Comparison of ENCODE assay signal across 21 cellular contexts in the genomic region with DNA sequence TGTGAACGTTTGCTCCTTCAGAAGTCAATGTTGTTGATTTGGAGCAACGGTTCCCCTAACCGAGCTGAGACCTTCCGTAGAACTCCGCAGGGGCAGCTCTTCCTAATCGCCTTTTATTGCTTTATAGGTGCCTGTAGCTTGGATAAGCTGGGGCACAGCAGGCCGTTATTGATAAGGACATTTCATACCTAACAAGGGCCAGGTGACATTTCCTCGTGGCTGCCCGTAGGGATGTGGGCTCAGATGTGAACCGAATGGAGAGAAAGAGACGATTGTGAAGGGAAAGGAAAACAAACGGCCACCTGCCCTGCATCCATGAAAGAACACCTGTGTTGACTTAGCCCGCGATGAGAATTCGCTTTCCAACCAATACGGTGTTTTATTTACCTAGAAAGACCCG. TPM values are rescaled to one million over a fixed set of nuclear protein-coding genes. Genes with fewer than 3 reads are reported as not detected.
DNase-seq lines count a peak whose midpoint lies in the region; FAIRE-seq and TF ChIP-seq lines count a peak whose summit lies in the region.
"Had no signal": no experiment of that assay in that cellular context is flagged by ENCODE, and none has a peak within 500 bp of the region (broad histone marks: within the 10 kb centered on the region; RNA-seq: fewer than 3 reads in every experiment).

No MANE protein-coding gene starts in this region.

- TF ChIP-seq CTCF in sigmoid colon (IDR thresholded peaks at IDR 0.05): no peak

- H3K27ac ChIP-seq in sigmoid colon: no peak overlapping the region
- H3K27ac ChIP-seq: brain microvascular endothelial cell, coronary artery, parathyroid adenoma, RWPE1, thyroid gland had no signal

- DNase-seq in DMS53 treated with DMSO at 0.1 percent for 48 hours (lab: John Stamatoyannopoulos, UW; ENCODE audit: unreplicated experiment) (peak; percentile 57), NCI-H2029 treated with DMSO at 0.1 percent for 48 hours (lab: John Stamatoyannopoulos, UW) (peak; percentile 76), NCI-H774 (lab: John Stamatoyannopoulos, UW) (peak; percentile 96), sigmoid colon (peak; percentile 21), H54 (ENCODE audit: insufficient read length, low spot score) (no peak)
- no peak for DNase-seq in activated CD8-positive, alpha-beta memory T cell treated with anti-CD3 and anti-CD28 coated beads, Interleukin-2, amount 50 U/mL, for 48 hours
- no peak for DNase-seq in stimulated activated CD8-positive, alpha-beta memory T cell treated with anti-CD3 and anti-CD28 coated beads, Interleukin-4, amount 100 ng/mL, for 48 hours
- DNase-seq: brain microvascular endothelial cell; CD4-positive, alpha-beta T cell; endodermal cell; KBM-7; MV-4-11; NCI-H446; stimulated activated naive B cell treated with anti-CD40 and anti-IgM and Interleukin-4, amounts not matched to agents 10 μg/mL and 1 μg/mL and 100 μg/mL, for 72 hours; SW 1271; thyroid gland had no signal

- TF ChIP-seq POLR2A in sigmoid colon (IDR thresholded peaks at IDR 0.05) (no peak), H54 (IDR thresholded peaks at IDR 0.05; ENCODE audit: low read depth, low read length) (no peak)

- TF ChIP-seq EP300 in sigmoid colon (IDR thresholded peaks at IDR 0.05): no peak

- no peaks in the 10 kb centered on the region for H3K9me3 ChIP-seq in sigmoid colon
- H3K9me3 ChIP-seq: thyroid gland had no signal

- intact Hi-C loops in sigmoid colon (cut with DNase I): loop anchor here (10.0 kb wide), 2 partner anchors 262 to 1152 kb away; no protein-coding TSS in a partner anchor

- WGBS in sigmoid colon, 2 donors: 27 to 65% methylated on average over 17 of the region's 17 CpGs

- no peaks in the 10 kb centered on the region for H3K27me3 ChIP-seq in sigmoid colon
- H3K27me3 ChIP-seq: brain microvascular endothelial cell, thyroid gland had no signal

- FAIRE-seq in H54 (lab: Jason Lieb, UNC): no peak

- no peak overlapping the region for H3K4me3 ChIP-seq in sigmoid colon
- H3K4me3 ChIP-seq: coronary artery, GM23338, thyroid gland had no signal

- peaks cover 0 to 19% (median 7%) of the 10 kb centered on the region in 4 donors for H3K4me1 ChIP-seq in sigmoid colon
- H3K4me1 ChIP-seq: parathyroid adenoma, thyroid gland had no signal

- H3K36me3 ChIP-seq in sigmoid colon: no peaks in the 10 kb centered on the region
- H3K36me3 ChIP-seq: brain microvascular endothelial cell, thyroid gland had no signal

RNA-seq across cellular contexts. Expression of a gene that starts 53.3 kb away (rescaled TPM):
- total RNA-seq in sigmoid colon: 1 to 10 TPM in 1 of 4 donors, under 1 TPM in 3; 0.16 to 1.1 (median 0.52) TPM
- under 1 TPM; 0.23 to 0.92 (median 0.60) TPM for polyA plus RNA-seq in sigmoid colon
- total RNA-seq: CD4-positive, alpha-beta T cell; fibroblast of lung had no signal
- polyA plus RNA-seq: fibroblast of lung had no signal

Comparison
In these comparisons a context has a peak if more than half of its experiments do, and no peak if none do; other contexts are left out.
1. DNase-seq: peak in DMS53 treated with DMSO at 0.1 percent for 48 hours (single experiment), NCI-H2029 treated with DMSO at 0.1 percent for 48 hours (single experiment), NCI-H774 (single experiment) and sigmoid colon (single experiment); none in activated CD8-positive, alpha-beta memory T cell treated with anti-CD3 and anti-CD28 coated beads, Interleukin-2, amount 50 U/mL, for 48 hours (single experiment), stimulated activated CD8-positive, alpha-beta memory T cell treated with anti-CD3 and anti-CD28 coated beads, Interleukin-4, amount 100 ng/mL, for 48 hours (single experiment) and H54 (single experiment).